In genomic region chr11:109371444-109372176, GRCh38 we compare ENCODE assay signal across 1 cellular context.
TF ChIP-seq lines count a peak whose summit lies in the region.

No MANE protein-coding gene starts in this region.

TF ChIP-seq in H1, 55 proteins besides CTCF, POLR2A, EP300 and RAD21 (continued from another document):
- TF ChIP-seq, protein P1, sequence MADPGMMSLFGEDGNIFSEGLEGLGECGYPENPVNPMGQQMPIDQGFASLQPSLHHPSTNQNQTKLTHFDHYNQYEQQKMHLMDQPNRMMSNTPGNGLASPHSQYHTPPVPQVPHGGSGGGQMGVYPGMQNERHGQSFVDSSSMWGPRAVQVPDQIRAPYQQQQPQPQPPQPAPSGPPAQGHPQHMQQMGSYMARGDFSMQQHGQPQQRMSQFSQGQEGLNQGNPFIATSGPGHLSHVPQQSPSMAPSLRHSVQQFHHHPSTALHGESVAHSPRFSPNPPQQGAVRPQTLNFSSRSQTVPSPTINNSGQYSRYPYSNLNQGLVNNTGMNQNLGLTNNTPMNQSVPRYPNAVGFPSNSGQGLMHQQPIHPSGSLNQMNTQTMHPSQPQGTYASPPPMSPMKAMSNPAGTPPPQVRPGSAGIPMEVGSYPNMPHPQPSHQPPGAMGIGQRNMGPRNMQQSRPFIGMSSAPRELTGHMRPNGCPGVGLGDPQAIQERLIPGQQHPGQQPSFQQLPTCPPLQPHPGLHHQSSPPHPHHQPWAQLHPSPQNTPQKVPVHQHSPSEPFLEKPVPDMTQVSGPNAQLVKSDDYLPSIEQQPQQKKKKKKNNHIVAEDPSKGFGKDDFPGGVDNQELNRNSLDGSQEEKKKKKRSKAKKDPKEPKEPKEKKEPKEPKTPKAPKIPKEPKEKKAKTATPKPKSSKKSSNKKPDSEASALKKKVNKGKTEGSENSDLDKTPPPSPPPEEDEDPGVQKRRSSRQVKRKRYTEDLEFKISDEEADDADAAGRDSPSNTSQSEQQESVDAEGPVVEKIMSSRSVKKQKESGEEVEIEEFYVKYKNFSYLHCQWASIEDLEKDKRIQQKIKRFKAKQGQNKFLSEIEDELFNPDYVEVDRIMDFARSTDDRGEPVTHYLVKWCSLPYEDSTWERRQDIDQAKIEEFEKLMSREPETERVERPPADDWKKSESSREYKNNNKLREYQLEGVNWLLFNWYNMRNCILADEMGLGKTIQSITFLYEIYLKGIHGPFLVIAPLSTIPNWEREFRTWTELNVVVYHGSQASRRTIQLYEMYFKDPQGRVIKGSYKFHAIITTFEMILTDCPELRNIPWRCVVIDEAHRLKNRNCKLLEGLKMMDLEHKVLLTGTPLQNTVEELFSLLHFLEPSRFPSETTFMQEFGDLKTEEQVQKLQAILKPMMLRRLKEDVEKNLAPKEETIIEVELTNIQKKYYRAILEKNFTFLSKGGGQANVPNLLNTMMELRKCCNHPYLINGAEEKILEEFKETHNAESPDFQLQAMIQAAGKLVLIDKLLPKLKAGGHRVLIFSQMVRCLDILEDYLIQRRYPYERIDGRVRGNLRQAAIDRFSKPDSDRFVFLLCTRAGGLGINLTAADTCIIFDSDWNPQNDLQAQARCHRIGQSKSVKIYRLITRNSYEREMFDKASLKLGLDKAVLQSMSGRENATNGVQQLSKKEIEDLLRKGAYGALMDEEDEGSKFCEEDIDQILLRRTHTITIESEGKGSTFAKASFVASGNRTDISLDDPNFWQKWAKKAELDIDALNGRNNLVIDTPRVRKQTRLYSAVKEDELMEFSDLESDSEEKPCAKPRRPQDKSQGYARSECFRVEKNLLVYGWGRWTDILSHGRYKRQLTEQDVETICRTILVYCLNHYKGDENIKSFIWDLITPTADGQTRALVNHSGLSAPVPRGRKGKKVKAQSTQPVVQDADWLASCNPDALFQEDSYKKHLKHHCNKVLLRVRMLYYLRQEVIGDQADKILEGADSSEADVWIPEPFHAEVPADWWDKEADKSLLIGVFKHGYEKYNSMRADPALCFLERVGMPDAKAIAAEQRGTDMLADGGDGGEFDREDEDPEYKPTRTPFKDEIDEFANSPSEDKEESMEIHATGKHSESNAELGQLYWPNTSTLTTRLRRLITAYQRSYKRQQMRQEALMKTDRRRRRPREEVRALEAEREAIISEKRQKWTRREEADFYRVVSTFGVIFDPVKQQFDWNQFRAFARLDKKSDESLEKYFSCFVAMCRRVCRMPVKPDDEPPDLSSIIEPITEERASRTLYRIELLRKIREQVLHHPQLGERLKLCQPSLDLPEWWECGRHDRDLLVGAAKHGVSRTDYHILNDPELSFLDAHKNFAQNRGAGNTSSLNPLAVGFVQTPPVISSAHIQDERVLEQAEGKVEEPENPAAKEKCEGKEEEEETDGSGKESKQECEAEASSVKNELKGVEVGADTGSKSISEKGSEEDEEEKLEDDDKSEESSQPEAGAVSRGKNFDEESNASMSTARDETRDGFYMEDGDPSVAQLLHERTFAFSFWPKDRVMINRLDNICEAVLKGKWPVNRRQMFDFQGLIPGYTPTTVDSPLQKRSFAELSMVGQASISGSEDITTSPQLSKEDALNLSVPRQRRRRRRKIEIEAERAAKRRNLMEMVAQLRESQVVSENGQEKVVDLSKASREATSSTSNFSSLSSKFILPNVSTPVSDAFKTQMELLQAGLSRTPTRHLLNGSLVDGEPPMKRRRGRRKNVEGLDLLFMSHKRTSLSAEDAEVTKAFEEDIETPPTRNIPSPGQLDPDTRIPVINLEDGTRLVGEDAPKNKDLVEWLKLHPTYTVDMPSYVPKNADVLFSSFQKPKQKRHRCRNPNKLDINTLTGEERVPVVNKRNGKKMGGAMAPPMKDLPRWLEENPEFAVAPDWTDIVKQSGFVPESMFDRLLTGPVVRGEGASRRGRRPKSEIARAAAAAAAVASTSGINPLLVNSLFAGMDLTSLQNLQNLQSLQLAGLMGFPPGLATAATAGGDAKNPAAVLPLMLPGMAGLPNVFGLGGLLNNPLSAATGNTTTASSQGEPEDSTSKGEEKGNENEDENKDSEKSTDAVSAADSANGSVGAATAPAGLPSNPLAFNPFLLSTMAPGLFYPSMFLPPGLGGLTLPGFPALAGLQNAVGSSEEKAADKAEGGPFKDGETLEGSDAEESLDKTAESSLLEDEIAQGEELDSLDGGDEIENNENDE (IDR thresholded peaks at IDR 0.05; ENCODE audit: insufficient replicate concordance, low read length) = no peak
- no peak for TF ChIP-seq ATF3 (IDR thresholded peaks at IDR 0.05; ENCODE audit: insufficient read depth, low read depth, low read length)
- TF ChIP-seq CBX8 (IDR thresholded peaks at IDR 0.05; ENCODE audit: borderline replicate concordance, low read depth, low read length) = no peak
- no peak for TF ChIP-seq POU5F1 (IDR thresholded peaks at IDR 0.05; ENCODE audit: low read depth, low read length)
- no peak for TF ChIP-seq RXRA (IDR thresholded peaks at IDR 0.05; ENCODE audit: insufficient read depth, low read depth, low read length)
- TF ChIP-seq PHF8 (conservative IDR thresholded peaks at IDR 0.05; ENCODE audit: low read depth, low read length) = no peak
- TF ChIP-seq ATF2 (IDR thresholded peaks at IDR 0.05; ENCODE audit: low read length) = no peak
- no peak for TF ChIP-seq JUN (IDR thresholded peaks at IDR 0.05; ENCODE audit: low read depth, low read length)
- no peak for TF ChIP-seq CBX5 (IDR thresholded peaks at IDR 0.05; ENCODE audit: low read depth, low read length)
- no peak for TF ChIP-seq SRF (IDR thresholded peaks at IDR 0.05; ENCODE audit: low read depth, low read length)
- no peak for TF ChIP-seq KDM5A (IDR thresholded peaks at IDR 0.05; ENCODE audit: low read length)
- TF ChIP-seq BRCA1 (IDR thresholded peaks at IDR 0.05; ENCODE audit: low read depth, low read length) = no peak
- no peak for TF ChIP-seq EZH2 (IDR thresholded peaks at IDR 0.05; ENCODE audit: low read depth, low read length, severe bottlenecking)
- no peak for TF ChIP-seq CHD1 (IDR thresholded peaks at IDR 0.05; ENCODE audit: low read depth, low read length)
TF ChIP-seq in H1: peak in this region for 0.
